11 cellular contexts compared by ENCODE assay signal in genomic region chr11:119421351-119421750, GRCh38. TPM values are rescaled to one million over a fixed set of nuclear protein-coding genes. Genes with fewer than 3 reads are reported as not detected.
DNase-seq lines count a peak whose midpoint lies in the region; ATAC-seq and TF ChIP-seq lines count a peak whose summit lies in the region.
"Had no signal": no experiment of that assay in that cellular context is flagged by ENCODE, and none has a peak within 500 bp of the region (broad histone marks: within the 10 kb centered on the region; RNA-seq: fewer than 3 reads in every experiment).

No MANE protein-coding gene starts in this region.

- intact Hi-C loops in psoas muscle (cut with DNase I): no loop called here

- 38 to 45% (median 38%) methylated on average over 8 of the region's 8 CpGs for WGBS in psoas muscle, 3 donors

- DNase-seq in EH (ENCODE audit: low read depth) (peak; percentile 32), SK-N-MC (ENCODE audit: low read depth, low spot score) (no peak), fibroblast of the aortic adventitia (ENCODE audit: low read depth) (peak; percentile 18), psoas muscle (no peak), amniotic stem cell (lab: John Stamatoyannopoulos, UW) (no peak), GOT3 (lab: John Stamatoyannopoulos, UW) (no peak)
- DNase-seq in stimulated activated CD4-positive, alpha-beta T cell treated with anti-CD3 and anti-CD28 coated beads, Interleukin-4, amount 100 ng/mL, for 24 hours: no peak
- no peak for DNase-seq in activated effector memory CD4-positive, alpha-beta T cell treated with Interleukin-2 at 50 U/mL for 16 hours
- DNase-seq: esophagus squamous epithelium, NCI-H774 had no signal

- ATAC-seq in psoas muscle: no peak

- H3K36me3 ChIP-seq in SK-N-MC (ENCODE audit: insufficient read depth, low read length) (peaks cover 19% of the 10 kb centered on the region), psoas muscle (ENCODE audit: insufficient read depth in 1 of 2, low read depth in 1 of 2) (no peaks in the 10 kb centered on the region)
- H3K36me3 ChIP-seq: esophagus squamous epithelium, HAP-1 had no signal

- H3K9me3 ChIP-seq in SK-N-MC (ENCODE audit: low read depth, low read length) (no peaks in the 10 kb centered on the region), psoas muscle (no peaks in the 10 kb centered on the region)
- H3K9me3 ChIP-seq: esophagus squamous epithelium, HAP-1 had no signal

- H3K9ac ChIP-seq in SK-N-MC (ENCODE audit: insufficient read length): peak overlapping the region; percentile 16

- H3K4me1 ChIP-seq in psoas muscle: peaks cover 7% of the 10 kb centered on the region
- H3K4me1 ChIP-seq: HAP-1 had no signal

- H3K27me3 ChIP-seq in psoas muscle (ENCODE audit: insufficient read depth in 3 of 3, low read length in 2 of 3): peaks cover 0 to 53% (median 16%) of the 10 kb centered on the region in 3 donors

- H3K27ac ChIP-seq in SK-N-MC (0 out of 2 replicates have a peak overlapping the region, but pooled peaks have one; percentile 20), psoas muscle (no peak overlapping the region)

- peak overlapping the region; percentile 97 for H3K4me3 ChIP-seq in SK-N-MC
- H3K4me3 ChIP-seq in fibroblast of the aortic adventitia (ENCODE audit: low read depth, low read length): peak overlapping the region; percentile 82
- peak overlapping the region; percentile 46 for H3K4me3 ChIP-seq in psoas muscle

- no peak for TF ChIP-seq CTCF in fibroblast of the aortic adventitia (IDR thresholded peaks at IDR 0.05; ENCODE audit: insufficient read depth, low read length)
- no peak for TF ChIP-seq CTCF in psoas muscle (IDR thresholded peaks at IDR 0.05)

RNA-seq across cellular contexts. Expression of gene THY1, which starts 1.6 kb away (rescaled TPM):
- total RNA-seq in fibroblast of the aortic adventitia (ENCODE audit: low replicate concordance) (96.6 and 164 TPM in 2 replicates), psoas muscle (1 to 10 TPM in 3 of 4 donors, under 1 TPM in 1; 0.42 to 2.1 (median 1.4) TPM)
- polyA plus RNA-seq in psoas muscle: 1 to 10 TPM in 1 of 3 donors, under 1 TPM in 2; 0.93 to 6.4 (median 1.00) TPM

RNA-seq across cellular contexts. Expression of gene USP2, which starts 39.9 kb away (rescaled TPM):
- total RNA-seq in fibroblast of the aortic adventitia (ENCODE audit: low replicate concordance): 0.36 TPM in 1 of 2 replicates, not detected in the other
- 100 to 1,000 TPM in 3 of 4 donors, 10 to 100 TPM in 1; 75.8 to 210 (median 156) TPM for total RNA-seq in psoas muscle
- polyA plus RNA-seq in psoas muscle: 10 to 100 TPM; 49.0 to 76.4 (median 57.4) TPM

Comparison
In these comparisons a context has a peak if more than half of its experiments do, and no peak if none do; other contexts are left out.
1. DNase-seq: peak in EH (single experiment) and fibroblast of the aortic adventitia (single experiment); none in SK-N-MC (single experiment), psoas muscle (0 of 2), stimulated activated CD4-positive, alpha-beta T cell treated with anti-CD3 and anti-CD28 coated beads, Interleukin-4, amount 100 ng/mL, for 24 hours (single experiment), amniotic stem cell (single experiment), GOT3 (single experiment) and activated effector memory CD4-positive, alpha-beta T cell treated with Interleukin-2 at 50 U/mL for 16 hours (single experiment).
2. H3K4me3 ChIP-seq: peak in every context shown above with its lines; median percentile 97 in SK-N-MC; 82 in fibroblast of the aortic adventitia; 46 in psoas muscle.
3. RNA of gene THY1, which starts 1.6 kb away (total RNA-seq): 96.6 to 164 TPM in fibroblast of the aortic adventitia; 0.42 to 2.1 TPM in psoas muscle; every median in the first group is over 10 times any median in the second.
4. RNA of gene USP2, which starts 39.9 kb away (total RNA-seq): 75.8 to 210 TPM in psoas muscle; 0.36 TPM in fibroblast of the aortic adventitia; every median in the first group is over 10 times any median in the second.